Comparison of ENCODE assay signal across 27 cellular contexts in genomic region chr2:127439343-127439742, GRCh38. TPM values are rescaled to one million over a fixed set of nuclear protein-coding genes. Genes with fewer than 3 reads are reported as not detected.
"Had no signal": no experiment of that assay in that cellular context is flagged by ENCODE, and none has a peak within 500 bp of the region (broad histone marks: within the 10 kb centered on the region; RNA-seq: fewer than 3 reads in every experiment).

No MANE protein-coding gene starts in this region.

- H3K36me3 ChIP-seq: heart left ventricle, neural progenitor cell, sigmoid colon, tibial nerve had no signal

- H3K4me3 ChIP-seq: dorsolateral prefrontal cortex, heart left ventricle, mucosa of descending colon, neural progenitor cell, psoas muscle, sigmoid colon, skin epidermis, testis, tibial nerve had no signal

- H3K4me3 Mint-ChIP-seq: central memory CD8-positive, alpha-beta T cell; naive thymus-derived CD8-positive, alpha-beta T cell; neural progenitor cell; stimulated activated naive B cell treated with anti-CD40 and anti-IgM and Interleukin-4, amounts not matched to agents 10 μg/mL and 1 μg/mL and 100 μg/mL, for 72 hours; stimulated activated naive CD8-positive, alpha-beta T cell treated with anti-CD3 and anti-CD28 coated beads, Interleukin-15, amount 100 ng/mL, for 72 hours had no signal

- H3K27ac Mint-ChIP-seq: neural progenitor cell; stimulated activated naive B cell treated with anti-CD40 and anti-IgM and Interleukin-4, amounts not matched to agents 10 μg/mL and 1 μg/mL and 100 μg/mL, for 72 hours; stimulated activated naive CD8-positive, alpha-beta T cell treated with anti-CD3 and anti-CD28 coated beads, Interleukin-15, amount 100 ng/mL, for 72 hours had no signal

- H3K27me3 Mint-ChIP-seq: central memory CD8-positive, alpha-beta T cell; naive thymus-derived CD8-positive, alpha-beta T cell; stimulated activated naive B cell treated with anti-CD40 and anti-IgM and Interleukin-4, amounts not matched to agents 10 μg/mL and 1 μg/mL and 100 μg/mL, for 72 hours; stimulated activated naive CD8-positive, alpha-beta T cell treated with anti-CD3 and anti-CD28 coated beads, Interleukin-15, amount 100 ng/mL, for 72 hours had no signal

- H3K4me1 Mint-ChIP-seq: central memory CD8-positive, alpha-beta T cell; naive thymus-derived CD8-positive, alpha-beta T cell; stimulated activated naive B cell treated with anti-CD40 and anti-IgM and Interleukin-4, amounts not matched to agents 10 μg/mL and 1 μg/mL and 100 μg/mL, for 72 hours; stimulated activated naive CD8-positive, alpha-beta T cell treated with anti-CD3 and anti-CD28 coated beads, Interleukin-15, amount 100 ng/mL, for 72 hours had no signal

- DNase-seq: cortex of kidney; dorsolateral prefrontal cortex; effector CD8-positive, alpha-beta T cell; heart left ventricle; hypothalamus; left cardiac atrium; left ventricle myocardium superior; mucosa of descending colon; naive thymus-derived CD8-positive, alpha-beta T cell; occipital lobe; psoas muscle; retina; sigmoid colon; stimulated activated CD4-positive, alpha-beta T cell treated with anti-CD3 and anti-CD28 coated beads, Interleukin-2, amount 100 ng/mL, for 24 hours; stimulated activated CD4-positive, alpha-beta T cell treated with anti-CD3 and anti-CD28 coated beads, Interleukin-4, amount 100 ng/mL, for 4 hours; stimulated activated naive B cell treated with anti-CD40 and anti-IgM and Interleukin-4, amounts not matched to agents 10 μg/mL and 1 μg/mL and 100 μg/mL, for 72 hours; stimulated activated naive CD8-positive, alpha-beta T cell treated with anti-CD3 and anti-CD28 coated beads, Interleukin-15, amount 100 ng/mL, for 72 hours; testis had no signal

- H3K9me3 ChIP-seq: psoas muscle, testis had no signal

- H3K27ac ChIP-seq: dorsolateral prefrontal cortex, heart left ventricle, neural progenitor cell, parathyroid adenoma, psoas muscle, sigmoid colon, skin epidermis, testis, tibial nerve had no signal

- H3K27me3 ChIP-seq: dorsolateral prefrontal cortex, heart left ventricle, neural progenitor cell, sigmoid colon, testis, tibial nerve had no signal

- ATAC-seq: heart left ventricle; left cardiac atrium; left ventricle myocardium superior; naive thymus-derived CD8-positive, alpha-beta T cell; psoas muscle; stimulated activated naive B cell treated with anti-CD40 and anti-IgM and Interleukin-4, amounts not matched to agents 10 μg/mL and 1 μg/mL and 100 μg/mL, for 72 hours; stimulated activated naive CD8-positive, alpha-beta T cell treated with anti-CD3 and anti-CD28 coated beads, Interleukin-15, amount 100 ng/mL, for 72 hours had no signal

- H3K4me1 ChIP-seq: heart left ventricle, parathyroid adenoma, psoas muscle, sigmoid colon, testis, tibial nerve had no signal

- H3K9ac ChIP-seq: neural progenitor cell, parathyroid adenoma had no signal

- H3K36me3 Mint-ChIP-seq: neural progenitor cell had no signal

RNA-seq across cellular contexts. Expression of gene PROC, which starts 21.1 kb away (rescaled TPM):
- total RNA-seq: fibroblast of lung; frontal cortex; glomerular endothelial cell; heart left ventricle; left cardiac atrium; left ventricle myocardium superior; naive thymus-derived CD8-positive, alpha-beta T cell; occipital lobe; sigmoid colon; subcutaneous adipose tissue; tibial nerve had no signal
- polyA plus RNA-seq: fibroblast of lung; heart left ventricle; naive thymus-derived CD8-positive, alpha-beta T cell had no signal
